ENCODE assay signal across 11 cellular contexts in genomic region chr18:10482985-10483949, GRCh38. TPM values are rescaled to one million over a fixed set of nuclear protein-coding genes. Genes with fewer than 3 reads are reported as not detected.
DNase-seq lines count a peak whose midpoint lies in the region; ATAC-seq and TF ChIP-seq lines count a peak whose summit lies in the region.
"Had no signal": no experiment of that assay in that cellular context is flagged by ENCODE, and none has a peak within 500 bp of the region (broad histone marks: within the 10 kb centered on the region; RNA-seq: fewer than 3 reads in every experiment).

No MANE protein-coding gene starts in this region.

- peak overlapping the region in 1 of 8 donors; percentile 8 for H3K4me3 ChIP-seq in spleen
- H3K4me3 ChIP-seq: lung had no signal

- CTCF ChIA-PET in RWPE1 (lab: Yijun Ruan, JAX), result interaction anchor here (0.6 kb wide), 1 partner anchor 1277 kb away, joined by 3 read pairs; no protein-coding TSS in a partner anchor

- H3K9me3 ChIP-seq in spleen, result no peaks in the 10 kb centered on the region

- TF ChIP-seq POLR2A in spleen (IDR thresholded peaks at IDR 0.05), result no peak

- H3K27ac Mint-ChIP-seq in activated naive CD4-positive, alpha-beta T cell treated with anti-CD3 and anti-CD28 coated beads, Interleukin-2, amount 50 U/mL, for 72 hours, result no peak overlapping the region

- H3K4me1 ChIP-seq in spleen, result peaks cover 0 to 39% (median 19%) of the 10 kb centered on the region in 6 donors

- no peaks in the 10 kb centered on the region for H3K27me3 ChIP-seq in spleen (replicated peaks in 1 of 7)

- POLR2A ChIA-PET in RWPE1 (lab: Yijun Ruan, JAX; ENCODE audit: low non-redundant PET), result no interaction called here

- WGBS in spleen, 5 donors, result 45 to 55% (median 46%) methylated on average over 12 to 20 of the region's 20 CpGs

- intact Hi-C loops in left ventricle myocardium superior (cut with micrococcal nuclease) (no loop called here), spleen (cut with DNase I; ENCODE audit: low total_unique reads) (no loop called here)

- H3K27ac ChIP-seq in spleen, result peak overlapping the region in 4 of 8 donors; percentile 39 to 71 (median 42)
- H3K27ac ChIP-seq in RWPE1, result no peak overlapping the region

- no peaks in the 10 kb centered on the region for H3K9me3 Mint-ChIP-seq in activated naive CD4-positive, alpha-beta T cell treated with anti-CD3 and anti-CD28 coated beads, Interleukin-2, amount 50 U/mL, for 72 hours

- TF ChIP-seq CTCF in spleen (IDR thresholded peaks at IDR 0.05 in 8 of 11, conservative IDR thresholded peaks at IDR 0.05 in 3 of 11) (no peak), RWPE1 (conservative IDR thresholded peaks at IDR 0.05; ENCODE audit: low read depth) (no peak)

- H3K36me3 ChIP-seq in spleen, result peaks cover 0 to 17% (median 0%) of the 10 kb centered on the region in 6 donors

- DNase-seq in left ventricle myocardium superior (peak; percentile 61), spleen (no peak), A172 (ENCODE audit: low spot score) (no peak), RWPE1 (ENCODE audit: low spot score) (no peak)
- DNase-seq in activated naive CD4-positive, alpha-beta T cell treated with anti-CD3 and anti-CD28 coated beads, Interleukin-2, amount 50 U/mL, for 72 hours (ENCODE audit: low spot score in 2 of 2), result no peak
- DNase-seq: central memory CD4-positive, alpha-beta T cell had no signal

- no peaks in the 10 kb centered on the region for H3K36me3 Mint-ChIP-seq in activated naive CD4-positive, alpha-beta T cell treated with anti-CD3 and anti-CD28 coated beads, Interleukin-2, amount 50 U/mL, for 72 hours

- ATAC-seq in GM18498 (IDR thresholded peaks at IDR 0.05; ENCODE audit: unreplicated experiment) (peak; percentile 82), GM21515 (IDR thresholded peaks at IDR 0.05; ENCODE audit: unreplicated experiment) (peak; percentile 64), HG03571 (IDR thresholded peaks at IDR 0.05; ENCODE audit: unreplicated experiment) (peak; percentile 83), left ventricle myocardium superior (peak; percentile 71)
- no peak for ATAC-seq in activated naive CD4-positive, alpha-beta T cell treated with anti-CD3 and anti-CD28 coated beads, Interleukin-2, amount 50 U/mL, for 72 hours

RNA-seq across cellular contexts. Expression of gene APCDD1, which starts 28.8 kb away (rescaled TPM):
- total RNA-seq in left ventricle myocardium superior (24.9 TPM), spleen (10 to 100 TPM in 1 of 7 donors, 1 to 10 TPM in 6; 4.4 to 11.8 (median 9.6) TPM)
- polyA plus RNA-seq in spleen, result 1 to 10 TPM in 2 of 3 donors, under 1 TPM in 1; 0.93 to 2.5 (median 1.9) TPM
- total RNA-seq in A172 (2014; rRNA removed; shearing (Covaris generic)), result not detected in 2 replicates
- total RNA-seq in activated naive CD4-positive, alpha-beta T cell treated with anti-CD3 and anti-CD28 coated beads, Interleukin-2, amount 50 U/mL, for 72 hours, result not detected
- total RNA-seq: SK-MEL-5 had no signal

RNA-seq across cellular contexts. Expression of gene NAPG, which starts 42.6 kb away (rescaled TPM):
- 26.2 TPM for total RNA-seq in left ventricle myocardium superior
- 10 to 100 TPM; 26.9 to 44.8 (median 33.9) TPM for total RNA-seq in spleen
- polyA plus RNA-seq in spleen, result 10 to 100 TPM in 1 of 3 donors, 1 to 10 TPM in 2; 8.9 to 12.3 (median 9.4) TPM
- 48.6 and 65.8 TPM in 2 replicates for total RNA-seq in A172 (2014; rRNA removed; shearing (Covaris generic))
- total RNA-seq in activated naive CD4-positive, alpha-beta T cell treated with anti-CD3 and anti-CD28 coated beads, Interleukin-2, amount 50 U/mL, for 72 hours, result 10 to 100 TPM; 27.3 to 31.2 TPM

Comparison
In these comparisons a context has a peak if more than half of its experiments do, and no peak if none do; other contexts are left out.
1. ATAC-seq: peak in GM18498 (single experiment), GM21515 (single experiment), HG03571 (single experiment) and left ventricle myocardium superior (single experiment); none in activated naive CD4-positive, alpha-beta T cell treated with anti-CD3 and anti-CD28 coated beads, Interleukin-2, amount 50 U/mL, for 72 hours (0 of 2).